1 cellular context compared by ENCODE assay signal in genomic region chrX:46758956-46759644, GRCh38.
A peak's percentile ranks its signal among the peaks of the same experiment; 100 is the strongest.
TF ChIP-seq lines count a peak whose summit lies in the region.

TSS of gene SLC9A7 (minus strand) at chrX:46759118. CDS start at chrX:46759029, 89 bp downstream.

TF ChIP-seq in IMR-90, 13 proteins besides CTCF, POLR2A, EP300 and RAD21:
- TF ChIP-seq RFX5 (IDR thresholded peaks at IDR 0.05; ENCODE audit: low read depth, low read length) (no peak), SMC3 (IDR thresholded peaks at IDR 0.05; ENCODE audit: low read depth, low read length) (peak; percentile 87), CEBPB (IDR thresholded peaks at IDR 0.05; ENCODE audit: low read depth, low read length) (no peak), MXI1 (IDR thresholded peaks at IDR 0.05; ENCODE audit: borderline replicate concordance, low read depth, low read length) (peak; percentile 24; the same call in 1 of the 2 replicates), BHLHE40 (IDR thresholded peaks at IDR 0.05; ENCODE audit: low read depth, low read length) (no peak), MAZ (IDR thresholded peaks at IDR 0.05; ENCODE audit: borderline replicate concordance, low read depth, low read length) (peak; percentile 53; the same call in 1 of the 2 replicates), MAFK (IDR thresholded peaks at IDR 0.05; ENCODE audit: low read depth, low read length) (no peak), USF2 (IDR thresholded peaks at IDR 0.05; ENCODE audit: low read depth, low read length) (no peak)
- TF ChIP-seq, protein P1, sequence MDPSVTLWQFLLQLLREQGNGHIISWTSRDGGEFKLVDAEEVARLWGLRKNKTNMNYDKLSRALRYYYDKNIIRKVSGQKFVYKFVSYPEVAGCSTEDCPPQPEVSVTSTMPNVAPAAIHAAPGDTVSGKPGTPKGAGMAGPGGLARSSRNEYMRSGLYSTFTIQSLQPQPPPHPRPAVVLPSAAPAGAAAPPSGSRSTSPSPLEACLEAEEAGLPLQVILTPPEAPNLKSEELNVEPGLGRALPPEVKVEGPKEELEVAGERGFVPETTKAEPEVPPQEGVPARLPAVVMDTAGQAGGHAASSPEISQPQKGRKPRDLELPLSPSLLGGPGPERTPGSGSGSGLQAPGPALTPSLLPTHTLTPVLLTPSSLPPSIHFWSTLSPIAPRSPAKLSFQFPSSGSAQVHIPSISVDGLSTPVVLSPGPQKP (IDR thresholded peaks at IDR 0.05; ENCODE audit: borderline replicate concordance, low read depth, low read length) = no peak
TF ChIP-seq in IMR-90: peak in this region for 3.
